12 cellular contexts compared by ENCODE assay signal in genomic region chr9:649128-650074, GRCh38.
DNase-seq lines count a peak whose midpoint lies in the region; ATAC-seq, FAIRE-seq and TF ChIP-seq lines count a peak whose summit lies in the region.
"Had no signal": no experiment of that assay in that cellular context is flagged by ENCODE, and none has a peak within 500 bp of the region (broad histone marks: within the 10 kb centered on the region; RNA-seq: fewer than 3 reads in every experiment).

No MANE protein-coding gene starts in this region.

- no peaks in the 10 kb centered on the region for H3K4me1 ChIP-seq in A549
- H3K4me1 ChIP-seq in IMR-90 (ENCODE audit: control insufficient read depth, insufficient read depth, low read length) = 0 out of 2 replicates have a peak, but pooled peaks cover 2% of the 10 kb centered on the region
- peaks cover 10% of the 10 kb centered on the region for H3K4me1 ChIP-seq in smooth muscle cell (ENCODE audit: low read depth)

- H3K9me3 Mint-ChIP-seq in osteocyte (ENCODE audit: unreplicated experiment) = no peaks in the 10 kb centered on the region

- POLR2A ChIA-PET in A549 (lab: Yijun Ruan, JAX) = no interaction called here
- POLR2A ChIA-PET in IMR-90 (lab: Charles Lee; ENCODE audit: unreplicated experiment) = no interaction called here

- H3K56ac ChIP-seq in IMR-90 (ENCODE audit: extremely low read depth, insufficient read depth, low read length) = no peak overlapping the region

- no peak for TF ChIP-seq POLR2A in A549 (IDR thresholded peaks at IDR 0.05; ENCODE audit: low read length)
- no peak for TF ChIP-seq POLR2A in IMR-90 (IDR thresholded peaks at IDR 0.05; ENCODE audit: low read depth, low read length)

- FAIRE-seq in A549 (lab: Jason Lieb, UNC) = no peak
- FAIRE-seq: colon, GM12891 had no signal

- H3K18ac ChIP-seq in IMR-90 (ENCODE audit: low read depth, low read length) = no peak overlapping the region; the same call in 1 of the 2 replicates

- H2AFZ ChIP-seq in IMR-90 (replicated peaks; ENCODE audit: low read length, poor library complexity) (peak overlapping the region; percentile 78), smooth muscle cell (ENCODE audit: low read depth) (no peak overlapping the region)

- dilution Hi-C loops in IMR-90 (cut with HindIII; ENCODE audit: low sequenced_read_pairs, unreplicated experiment) = no loop called here

- no peak overlapping the region; the same call in 1 of the 2 replicates for H2AK5ac ChIP-seq in IMR-90 (ENCODE audit: low read depth, low read length)

- intact Hi-C loops in IMR-90 (cut with micrococcal nuclease) = no loop called here

- no peaks in the 10 kb centered on the region for H3K79me2 ChIP-seq in smooth muscle cell (ENCODE audit: low read depth)

- no peak overlapping the region for H2BK15ac ChIP-seq in IMR-90 (ENCODE audit: low read depth, low read length)

- H3K27me3 ChIP-seq in IMR-90 (ENCODE audit: control insufficient read depth, insufficient read depth, low read length) = no peaks in the 10 kb centered on the region
- no peaks in the 10 kb centered on the region for H3K27me3 ChIP-seq in smooth muscle cell (ENCODE audit: low read depth)

- H3K27ac ChIP-seq in A549 = no peak overlapping the region
- H3K27ac ChIP-seq in IMR-90 (ENCODE audit: insufficient read depth, low read length) = no peak overlapping the region
- H3K27ac ChIP-seq in caudate nucleus (ENCODE audit: low read depth, low read length) = peak overlapping the region; percentile 6
- H3K27ac ChIP-seq in smooth muscle cell (ENCODE audit: low read depth) = no peak overlapping the region

- no peak overlapping the region for H2BK20ac ChIP-seq in IMR-90 (ENCODE audit: low read depth, low read length)

- no peak overlapping the region for H2BK120ac ChIP-seq in IMR-90 (ENCODE audit: low read depth, low read length)

- ATAC-seq in A549 (no peak), IMR-90 (ENCODE audit: low read depth) (no peak; the same call in 1 of the 2 replicates), HG02642 (IDR thresholded peaks at IDR 0.05; ENCODE audit: poor library complexity, unreplicated experiment) (no peak)

- TF ChIP-seq EP300 in A549 (IDR thresholded peaks at IDR 0.05) = no peak

- in situ Hi-C loops in IMR-90 (cut with MboI; ENCODE audit: low sequenced_read_pairs) = no loop called here

- H4K5ac ChIP-seq in IMR-90 (ENCODE audit: low read depth, low read length) = no peak overlapping the region

- TF ChIP-seq RAD21 in A549 (conservative IDR thresholded peaks at IDR 0.05 in 1 of 2, IDR thresholded peaks at IDR 0.05 in 1 of 2) = no peak
- no peak for TF ChIP-seq RAD21 in IMR-90 (IDR thresholded peaks at IDR 0.05; ENCODE audit: low read length)

- H2AK9ac ChIP-seq in IMR-90 (replicated peaks; ENCODE audit: low read depth, low read length, poor library complexity) = peak overlapping the region; percentile 86

- H3K36me3 Mint-ChIP-seq in osteocyte (ENCODE audit: unreplicated experiment) = no peaks in the 10 kb centered on the region
- H3K36me3 Mint-ChIP-seq: activated CD8-positive, alpha-beta memory T cell treated with anti-CD3 and anti-CD28 coated beads, Interleukin-2, amount 10 ng/mL, durations not matched to agents 7 days and 5 days had no signal

- H3K4me3 ChIP-seq in A549 (no peak overlapping the region), IMR-90 (ENCODE audit: insufficient read depth, low read depth, low read length) (no peak overlapping the region), smooth muscle cell (no peak overlapping the region)

- no peaks in the 10 kb centered on the region for H4K20me1 ChIP-seq in IMR-90 (ENCODE audit: insufficient read depth, low read length)
- no peaks in the 10 kb centered on the region for H4K20me1 ChIP-seq in smooth muscle cell (ENCODE audit: low read depth)

- CTCF ChIA-PET in A549 (lab: Yijun Ruan, JAX) = interaction anchor here (0.6 to 3.2 kb wide), 4 partner anchors 14 to 428 kb away, joined by 3 to 10 read pairs (median 3); no protein-coding TSS in a partner anchor
- CTCF ChIA-PET in IMR-90 (lab: Yijun Ruan, JAX) = interaction anchor here (1.3 kb wide), 1 partner anchor 8 kb away, joined by 3 read pairs; no protein-coding TSS in a partner anchor

- TF ChIP-seq CTCF in A549 (IDR thresholded peaks at IDR 0.05) = no peak
- no peak for TF ChIP-seq CTCF in IMR-90 (conservative IDR thresholded peaks at IDR 0.05; ENCODE audit: low read depth, low read length)
- no peak for TF ChIP-seq CTCF in smooth muscle cell (IDR thresholded peaks at IDR 0.05; ENCODE audit: borderline replicate concordance, insufficient read depth, poor library complexity, severe bottlenecking)
- TF ChIP-seq CTCF in osteocyte (IDR thresholded peaks at IDR 0.05) = no peak

- 0 out of 2 replicates have a peak overlapping the region, but pooled peaks have one; percentile 19 for H3K14ac ChIP-seq in IMR-90 (replicated peaks; ENCODE audit: low read depth, low read length)

- no peaks in the 10 kb centered on the region for H3F3A ChIP-seq in smooth muscle cell (ENCODE audit: low read depth)

- H3K4me2 ChIP-seq in A549 = peak overlapping the region; percentile 16; the same call in 2 of the 3 replicates
- peak overlapping the region; percentile 91; the same call in 1 of the 2 replicates for H3K4me2 ChIP-seq in IMR-90 (ENCODE audit: low read depth, low read length)
- H3K4me2 ChIP-seq in smooth muscle cell = no peak overlapping the region

- no peak overlapping the region for H3K4me3 Mint-ChIP-seq in osteocyte (ENCODE audit: unreplicated experiment)

- no peaks in the 10 kb centered on the region for H3K79me1 ChIP-seq in IMR-90 (ENCODE audit: low read depth in 1 of 2, low read length in 2 of 2)

- no peaks in the 10 kb centered on the region for H3K27me3 Mint-ChIP-seq in osteocyte (ENCODE audit: unreplicated experiment)
- H3K27me3 Mint-ChIP-seq: activated CD8-positive, alpha-beta memory T cell treated with anti-CD3 and anti-CD28 coated beads, Interleukin-2, amount 10 ng/mL, durations not matched to agents 7 days and 5 days had no signal

- peak overlapping the region; percentile 41 for H3K23ac ChIP-seq in IMR-90 (ENCODE audit: low read depth, low read length)

- H2BK5ac ChIP-seq in IMR-90 (ENCODE audit: low read depth, low read length, poor library complexity, severe bottlenecking) = no peak overlapping the region

- DNase-seq in A549 (ENCODE audit: low read depth in 1 of 2, low spot score in 1 of 2) = no peak
- DNase-seq in IMR-90 = no peak
- DNase-seq in caudate nucleus (lab: John Stamatoyannopoulos, UW) = no peak
- peak; percentile 71 for DNase-seq in kidney tubule cell (ENCODE audit: low spot score)
- DNase-seq in smooth muscle cell (lab: John Stamatoyannopoulos, UW; ENCODE audit: unreplicated experiment) = no peak
- DNase-seq in DMS 273 (lab: John Stamatoyannopoulos, UW; ENCODE audit: unreplicated experiment) = no peak
- no peak for DNase-seq in osteocyte (ENCODE audit: extremely low spot score, unreplicated experiment)
- DNase-seq: islet precursor cell had no signal

- H3K4ac ChIP-seq in IMR-90 (ENCODE audit: low read depth, low read length) = no peak overlapping the region

- no peak overlapping the region for H3K27ac Mint-ChIP-seq in osteocyte (ENCODE audit: unreplicated experiment)

- H3K9ac ChIP-seq in IMR-90 (ENCODE audit: low read depth, low read length) (no peak overlapping the region), smooth muscle cell (ENCODE audit: low read depth) (no peak overlapping the region)

- H3K4me1 Mint-ChIP-seq in osteocyte (ENCODE audit: unreplicated experiment) = peaks cover 6% of the 10 kb centered on the region

- no peaks in the 10 kb centered on the region for H3K36me3 ChIP-seq in IMR-90 (ENCODE audit: control insufficient read depth, insufficient read depth, low read length)
- H3K36me3 ChIP-seq in smooth muscle cell (ENCODE audit: low read depth) = no peaks in the 10 kb centered on the region

- H3K9me1 ChIP-seq in IMR-90 (ENCODE audit: insufficient read depth, low read length) = peaks cover 3% of the 10 kb centered on the region

- H3K9me3 ChIP-seq in A549 = no peaks in the 10 kb centered on the region
- H3K9me3 ChIP-seq in IMR-90 (ENCODE audit: control insufficient read depth, insufficient read depth, low read length) = no peaks in the 10 kb centered on the region
- no peaks in the 10 kb centered on the region for H3K9me3 ChIP-seq in smooth muscle cell (replicated peaks; ENCODE audit: low read depth)

- 86% methylated on average over 9 of the region's 9 CpGs for WGBS in A549 (ENCODE audit: missing lambda C conversion rate)
- no CpG with 5 or more reads among the region's 9 CpGs for WGBS in IMR-90 (ENCODE audit: extremely low coverage in 2 of 2, insufficient read length in 1 of 2), 2 experiments
- WGBS in smooth muscle cell (ENCODE audit: low lambda C conversion rate) = 61% methylated on average over 9 of the region's 9 CpGs

- BruUV-seq in IMR-90 (replicated peaks; lab: Mats Ljungman, UMichigan) = no TSS peak

- peak overlapping the region in 1 of 2 experiments; percentile 61; a peak in 2 of 4 replicates for H4K8ac ChIP-seq in IMR-90 (ENCODE audit: low read depth in 2 of 2, low read length in 2 of 2)

- H4K91ac ChIP-seq in IMR-90 (ENCODE audit: insufficient read depth, low read depth, low read length) = no peak overlapping the region

TF ChIP-seq in A549, 52 proteins besides CTCF, POLR2A, EP300 and RAD21 (continues in another document):
- TF ChIP-seq FOSL2 (IDR thresholded peaks at IDR 0.05) (no peak), FOSL2 (CRISPR knock-in tag; IDR thresholded peaks at IDR 0.05) (no peak), FOSB (CRISPR knock-in tag; IDR thresholded peaks at IDR 0.05) (no peak), RNF2 (IDR thresholded peaks at IDR 0.05; ENCODE audit: borderline replicate concordance, low read depth) (no peak), TFCP2L1 (CRISPR knock-in tag; IDR thresholded peaks at IDR 0.05) (no peak)

TF ChIP-seq in IMR-90, 13 proteins besides CTCF, POLR2A, EP300 and RAD21:
- TF ChIP-seq NFE2L2 (IDR thresholded peaks at IDR 0.05; ENCODE audit: low read depth, low read length) = no peak
- no peak for TF ChIP-seq USF2 (IDR thresholded peaks at IDR 0.05; ENCODE audit: low read depth, low read length)
- no peak for TF ChIP-seq MAZ (IDR thresholded peaks at IDR 0.05; ENCODE audit: borderline replicate concordance, low read depth, low read length)
